In genomic region chr2:238493880-238494572, GRCh38 we compare ENCODE assay signal across 10 cellular contexts.
DNase-seq lines count a peak whose midpoint lies in the region; ATAC-seq lines count a peak whose summit lies in the region.
"Had no signal": no experiment of that assay in that cellular context is flagged by ENCODE, and none has a peak within 500 bp of the region (broad histone marks: within the 10 kb centered on the region; RNA-seq: fewer than 3 reads in every experiment).

No MANE protein-coding gene starts in this region.

- H3K27ac Mint-ChIP-seq in activated CD4-positive, alpha-beta T cell treated with anti-CD3 and anti-CD28 coated beads, Interleukin-2, amount 10 ng/mL, durations not matched to agents 7 days and 5 days = peak overlapping the region; percentile 85

- ATAC-seq in HG03520 (IDR thresholded peaks at IDR 0.05; ENCODE audit: unreplicated experiment) (peak; percentile 40), GM21515 (IDR thresholded peaks at IDR 0.05; ENCODE audit: unreplicated experiment) (no peak), GM19467 (IDR thresholded peaks at IDR 0.05; ENCODE audit: unreplicated experiment) (no peak)

- H3K27me3 Mint-ChIP-seq in activated CD4-positive, alpha-beta T cell treated with anti-CD3 and anti-CD28 coated beads, Interleukin-2, amount 10 ng/mL, durations not matched to agents 7 days and 5 days = no peaks in the 10 kb centered on the region

- H3K27ac ChIP-seq in BLaER1 = peak overlapping the region; percentile 82
- H3K27ac ChIP-seq: dorsolateral prefrontal cortex had no signal

- H3K9me3 ChIP-seq in BLaER1 = 0 out of 2 replicates have a peak, but pooled peaks cover 6% of the 10 kb centered on the region

- H3K27me3 ChIP-seq in BLaER1 = no peaks in the 10 kb centered on the region
- H3K27me3 ChIP-seq: dorsolateral prefrontal cortex had no signal

- peaks cover 99% of the 10 kb centered on the region for H3K4me1 ChIP-seq in BLaER1

- CTCF ChIA-PET in activated CD4-positive, alpha-beta T cell treated with anti-CD3 and anti-CD28 coated beads, Interleukin-2, amount 10 ng/mL, durations not matched to agents 7 days and 5 days (lab: Charles Lee) = interaction anchor here (0.8 kb wide), 1 partner anchor 20 kb away, joined by 3 read pairs; no protein-coding TSS in a partner anchor

- H3K36me3 ChIP-seq in BLaER1 = no peaks in the 10 kb centered on the region

- H4K20me1 ChIP-seq in BLaER1 = no peaks in the 10 kb centered on the region

- H3K4me1 Mint-ChIP-seq in activated CD4-positive, alpha-beta T cell treated with anti-CD3 and anti-CD28 coated beads, Interleukin-2, amount 10 ng/mL, durations not matched to agents 7 days and 5 days = peaks cover 26% of the 10 kb centered on the region

- H3K9me3 Mint-ChIP-seq in activated CD4-positive, alpha-beta T cell treated with anti-CD3 and anti-CD28 coated beads, Interleukin-2, amount 10 ng/mL, durations not matched to agents 7 days and 5 days = no peaks in the 10 kb centered on the region

- H3K9ac ChIP-seq in BLaER1 = peak overlapping the region; percentile 30

- peak; percentile 48 for DNase-seq in activated CD4-positive, alpha-beta T cell treated with anti-CD3 and anti-CD28 coated beads, Interleukin-2, amount 10 ng/mL, durations not matched to agents 7 days and 5 days
- DNase-seq in iPS-NIHi7 (ENCODE audit: extremely low spot score) (peak; percentile 8), NCI-H1930 (lab: John Stamatoyannopoulos, UW) (no peak), NCI-H2029 treated with DMSO at 0.1 percent for 48 hours (lab: John Stamatoyannopoulos, UW) (no peak)
- DNase-seq: dorsolateral prefrontal cortex, SIG-M5 had no signal

- peak overlapping the region; percentile 43; the same call in 1 of the 2 replicates for H3K4me3 ChIP-seq in BLaER1
- H3K4me3 ChIP-seq: dorsolateral prefrontal cortex had no signal

- H3K36me3 Mint-ChIP-seq in activated CD4-positive, alpha-beta T cell treated with anti-CD3 and anti-CD28 coated beads, Interleukin-2, amount 10 ng/mL, durations not matched to agents 7 days and 5 days (ENCODE audit: low read depth) = no peaks in the 10 kb centered on the region

- POLR2A ChIA-PET in activated CD4-positive, alpha-beta T cell treated with anti-CD3 and anti-CD28 coated beads, Interleukin-2, amount 10 ng/mL, durations not matched to agents 7 days and 5 days (lab: Charles Lee) = no interaction called here

- H3K4me3 Mint-ChIP-seq in activated CD4-positive, alpha-beta T cell treated with anti-CD3 and anti-CD28 coated beads, Interleukin-2, amount 10 ng/mL, durations not matched to agents 7 days and 5 days = peak overlapping the region; percentile 36

- peak overlapping the region; percentile 88 for H3K4me2 ChIP-seq in BLaER1

Comparison
In these comparisons a context has a peak if more than half of its experiments do, and no peak if none do; other contexts are left out.
1. DNase-seq: peak in activated CD4-positive, alpha-beta T cell treated with anti-CD3 and anti-CD28 coated beads, Interleukin-2, amount 10 ng/mL, durations not matched to agents 7 days and 5 days (single experiment) and iPS-NIHi7 (single experiment); none in NCI-H1930 (0 of 2) and NCI-H2029 treated with DMSO at 0.1 percent for 48 hours (single experiment).